ENCODE assay signal across 8 cellular contexts in the genomic region with DNA sequence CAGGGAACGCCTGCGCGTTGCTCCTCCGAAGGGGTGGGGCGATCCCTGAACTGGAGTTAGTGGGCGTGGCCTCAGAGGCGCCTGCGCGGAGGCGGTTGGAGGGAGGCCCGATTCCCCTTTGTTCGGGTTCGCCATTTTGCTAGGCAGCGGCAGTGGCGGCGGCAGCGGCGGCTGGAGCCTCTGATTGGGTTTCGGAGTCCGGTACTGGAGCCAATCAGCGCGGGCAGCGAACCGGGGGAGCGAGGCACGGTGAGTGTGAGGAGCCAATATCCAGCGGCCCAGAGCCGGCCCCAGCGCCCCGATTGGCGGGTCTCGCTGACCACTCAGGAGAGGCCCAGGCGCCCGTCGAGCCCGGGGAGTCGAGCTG. TPM values are rescaled to one million over a fixed set of nuclear protein-coding genes. Genes with fewer than 3 reads are reported as not detected.
A peak's percentile ranks its signal among the peaks of the same experiment; 100 is the strongest.
DNase-seq lines count a peak whose midpoint lies in the region; ATAC-seq, FAIRE-seq and TF ChIP-seq lines count a peak whose summit lies in the region.

A gene (plus strand): TSS at position 139 of the 367 bp plus-strand sequence. CDS start 6,116 bp downstream, outside the sequence.

- TF ChIP-seq CTCF in C4-2B (conservative IDR thresholded peaks at IDR 0.05) (no peak), brain (conservative IDR thresholded peaks at IDR 0.05) (no peak)

- DNase-seq in small intestine (no peak), NCI-H526 treated with DMSO at 0.1 percent for 48 hours (lab: John Stamatoyannopoulos, UW) (no peak)

- peak within 1 kb of the TSS; percentile 97 for H3K9ac ChIP-seq in iPS-15b (ENCODE audit: low read depth, low read length)

- no peaks in the 10 kb centered on the region for H3K36me3 Mint-ChIP-seq in brain

- H3K27ac ChIP-seq in C4-2B (peak within 1 kb of the TSS; percentile 100), small intestine (ENCODE audit: low read depth in 1 of 2, low read length in 1 of 2) (peak within 1 kb of the TSS; percentile 95 to 100)

- no peaks in the 10 kb centered on the region for H3K27me3 ChIP-seq in iPS-15b (ENCODE audit: control insufficient read depth, insufficient read depth, low read length)
- H3K27me3 ChIP-seq in small intestine (ENCODE audit: control insufficient read depth in 2 of 2, insufficient read depth in 2 of 2, low read length in 2 of 2) = no peaks in the 10 kb centered on the region

- H3K4me3 Mint-ChIP-seq in brain = peak within 1 kb of the TSS; percentile 95 to 96 (median 95)

- H3K27me3 Mint-ChIP-seq in brain = peaks cover 12% of the 10 kb centered on the region

- H3K27ac Mint-ChIP-seq in brain = peak within 1 kb of the TSS; percentile 99

- ATAC-seq in GM19328 (IDR thresholded peaks at IDR 0.05; ENCODE audit: unreplicated experiment) = peak; percentile 59
- ATAC-seq in HG03342 (IDR thresholded peaks at IDR 0.05; ENCODE audit: unreplicated experiment) = peak; percentile 64
- peak; percentile 86 for ATAC-seq in SK-N-SH treated with all-trans-retinoic acid at 6 μM for 48 hours

- peaks cover 0 to 4% (median 0%) of the 10 kb centered on the region in 5 experiments for H3K9me3 Mint-ChIP-seq in brain

- no peak for FAIRE-seq in small intestine (lab: Jason Lieb, UNC)

- WGBS in small intestine, 3 donors = 0 to 1% (median 0%) methylated on average over 30 to 37 of the region's 37 CpGs

- H3K36me3 ChIP-seq in iPS-15b (ENCODE audit: control insufficient read depth, insufficient read depth, low read length) (no peaks in the 10 kb centered on the region), small intestine (ENCODE audit: control insufficient read depth in 2 of 2, insufficient read depth in 2 of 2, low read length in 2 of 2) (peaks cover 0 to 2% of the 10 kb centered on the region in 2 donors)

- H3K4me1 Mint-ChIP-seq in brain = peaks cover 56% of the 10 kb centered on the region

- H3K4me3 ChIP-seq in iPS-15b (ENCODE audit: low read depth, low read length) (peak within 1 kb of the TSS; percentile 95), small intestine (ENCODE audit: low read depth in 1 of 2, low read length in 2 of 2) (peak within 1 kb of the TSS; percentile 83 to 94)

- H3K4me1 ChIP-seq in iPS-15b (ENCODE audit: control insufficient read depth, insufficient read depth, low read length) (peaks cover 18% of the 10 kb centered on the region), small intestine (ENCODE audit: control insufficient read depth in 2 of 2, insufficient read depth in 1 of 2, low read depth in 1 of 2, low read length in 1 of 2) (peaks cover 6% of the 10 kb centered on the region in 2 donors)

- H3K9me3 ChIP-seq in iPS-15b (ENCODE audit: control insufficient read depth, insufficient read depth, low read length) = no peaks in the 10 kb centered on the region
- no peaks in the 10 kb centered on the region for H3K9me3 ChIP-seq in small intestine (ENCODE audit: control insufficient read depth, low read depth)

TF ChIP-seq in SK-N-SH treated with all-trans-retinoic acid at 6 μM for 48 hours, 23 proteins besides CTCF, POLR2A, EP300 and RAD21:
- TF ChIP-seq, protein P1, sequence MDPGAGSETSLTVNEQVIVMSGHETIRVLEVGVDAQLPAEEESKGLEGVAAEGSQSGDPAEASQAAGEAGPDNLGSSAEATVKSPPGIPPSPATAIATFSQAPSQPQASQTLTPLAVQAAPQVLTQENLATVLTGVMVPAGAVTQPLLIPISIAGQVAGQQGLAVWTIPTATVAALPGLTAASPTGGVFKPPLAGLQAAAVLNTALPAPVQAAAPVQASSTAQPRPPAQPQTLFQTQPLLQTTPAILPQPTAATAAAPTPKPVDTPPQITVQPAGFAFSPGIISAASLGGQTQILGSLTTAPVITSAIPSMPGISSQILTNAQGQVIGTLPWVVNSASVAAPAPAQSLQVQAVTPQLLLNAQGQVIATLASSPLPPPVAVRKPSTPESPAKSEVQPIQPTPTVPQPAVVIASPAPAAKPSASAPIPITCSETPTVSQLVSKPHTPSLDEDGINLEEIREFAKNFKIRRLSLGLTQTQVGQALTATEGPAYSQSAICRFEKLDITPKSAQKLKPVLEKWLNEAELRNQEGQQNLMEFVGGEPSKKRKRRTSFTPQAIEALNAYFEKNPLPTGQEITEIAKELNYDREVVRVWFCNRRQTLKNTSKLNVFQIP (CRISPR knock-in tag; IDR thresholded peaks at IDR 0.05; ENCODE audit: borderline replicate concordance, low read depth) = no peak
- peak; percentile 18; the same call in 1 of the 2 replicates for TF ChIP-seq ZNF8 (CRISPR knock-in tag; IDR thresholded peaks at IDR 0.05)
- TF ChIP-seq, protein P2, sequence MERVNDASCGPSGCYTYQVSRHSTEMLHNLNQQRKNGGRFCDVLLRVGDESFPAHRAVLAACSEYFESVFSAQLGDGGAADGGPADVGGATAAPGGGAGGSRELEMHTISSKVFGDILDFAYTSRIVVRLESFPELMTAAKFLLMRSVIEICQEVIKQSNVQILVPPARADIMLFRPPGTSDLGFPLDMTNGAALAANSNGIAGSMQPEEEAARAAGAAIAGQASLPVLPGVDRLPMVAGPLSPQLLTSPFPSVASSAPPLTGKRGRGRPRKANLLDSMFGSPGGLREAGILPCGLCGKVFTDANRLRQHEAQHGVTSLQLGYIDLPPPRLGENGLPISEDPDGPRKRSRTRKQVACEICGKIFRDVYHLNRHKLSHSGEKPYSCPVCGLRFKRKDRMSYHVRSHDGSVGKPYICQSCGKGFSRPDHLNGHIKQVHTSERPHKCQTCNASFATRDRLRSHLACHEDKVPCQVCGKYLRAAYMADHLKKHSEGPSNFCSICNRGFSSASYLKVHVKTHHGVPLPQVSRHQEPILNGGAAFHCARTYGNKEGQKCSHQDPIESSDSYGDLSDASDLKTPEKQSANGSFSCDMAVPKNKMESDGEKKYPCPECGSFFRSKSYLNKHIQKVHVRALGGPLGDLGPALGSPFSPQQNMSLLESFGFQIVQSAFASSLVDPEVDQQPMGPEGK (CRISPR knock-in tag; IDR thresholded peaks at IDR 0.05; ENCODE audit: borderline replicate concordance) = no peak
- TF ChIP-seq BACH2 (CRISPR knock-in tag; IDR thresholded peaks at IDR 0.05; ENCODE audit: borderline replicate concordance) = no peak
- no peak for TF ChIP-seq GLIS3 (CRISPR knock-in tag; IDR thresholded peaks at IDR 0.05)
- peak; percentile 84; the same call in 1 of the 2 replicates for TF ChIP-seq PPARA (CRISPR knock-in tag; IDR thresholded peaks at IDR 0.05; ENCODE audit: borderline replicate concordance)
- TF ChIP-seq SNAI2 (CRISPR knock-in tag; IDR thresholded peaks at IDR 0.05) = 0 out of 2 replicates have a peak, but pooled peaks have one; percentile 22
- TF ChIP-seq ZFP30 (CRISPR knock-in tag; IDR thresholded peaks at IDR 0.05) = no peak
- TF ChIP-seq ARNTL (CRISPR knock-in tag; IDR thresholded peaks at IDR 0.05; ENCODE audit: borderline replicate concordance, low read depth) = 0 out of 2 replicates have a peak, but pooled peaks have one; percentile 18
- TF ChIP-seq CSDC2 (CRISPR knock-in tag; IDR thresholded peaks at IDR 0.05) = 0 out of 2 replicates have a peak, but pooled peaks have one; percentile 55
- TF ChIP-seq, protein P3, sequence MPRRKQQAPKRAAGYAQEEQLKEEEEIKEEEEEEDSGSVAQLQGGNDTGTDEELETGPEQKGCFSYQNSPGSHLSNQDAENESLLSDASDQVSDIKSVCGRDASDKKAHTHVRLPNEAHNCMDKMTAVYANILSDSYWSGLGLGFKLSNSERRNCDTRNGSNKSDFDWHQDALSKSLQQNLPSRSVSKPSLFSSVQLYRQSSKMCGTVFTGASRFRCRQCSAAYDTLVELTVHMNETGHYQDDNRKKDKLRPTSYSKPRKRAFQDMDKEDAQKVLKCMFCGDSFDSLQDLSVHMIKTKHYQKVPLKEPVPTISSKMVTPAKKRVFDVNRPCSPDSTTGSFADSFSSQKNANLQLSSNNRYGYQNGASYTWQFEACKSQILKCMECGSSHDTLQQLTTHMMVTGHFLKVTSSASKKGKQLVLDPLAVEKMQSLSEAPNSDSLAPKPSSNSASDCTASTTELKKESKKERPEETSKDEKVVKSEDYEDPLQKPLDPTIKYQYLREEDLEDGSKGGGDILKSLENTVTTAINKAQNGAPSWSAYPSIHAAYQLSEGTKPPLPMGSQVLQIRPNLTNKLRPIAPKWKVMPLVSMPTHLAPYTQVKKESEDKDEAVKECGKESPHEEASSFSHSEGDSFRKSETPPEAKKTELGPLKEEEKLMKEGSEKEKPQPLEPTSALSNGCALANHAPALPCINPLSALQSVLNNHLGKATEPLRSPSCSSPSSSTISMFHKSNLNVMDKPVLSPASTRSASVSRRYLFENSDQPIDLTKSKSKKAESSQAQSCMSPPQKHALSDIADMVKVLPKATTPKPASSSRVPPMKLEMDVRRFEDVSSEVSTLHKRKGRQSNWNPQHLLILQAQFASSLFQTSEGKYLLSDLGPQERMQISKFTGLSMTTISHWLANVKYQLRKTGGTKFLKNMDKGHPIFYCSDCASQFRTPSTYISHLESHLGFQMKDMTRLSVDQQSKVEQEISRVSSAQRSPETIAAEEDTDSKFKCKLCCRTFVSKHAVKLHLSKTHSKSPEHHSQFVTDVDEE (CRISPR knock-in tag; IDR thresholded peaks at IDR 0.05) = 0 out of 2 replicates have a peak, but pooled peaks have one; percentile 33

RNA-seq across cellular contexts. Expression of the gene that starts here (rescaled TPM):
- polyA plus RNA-seq in brain (ENCODE audit: insufficient read depth, low read depth, low replicate concordance) (21.0 TPM), small intestine (1 to 10 TPM; 4.6 to 8.6 (median 5.8) TPM)
